Comparison of ENCODE assay signal across 15 cellular contexts in genomic region chr4:185227131-185227551, GRCh38. TPM values are rescaled to one million over a fixed set of nuclear protein-coding genes. Genes with fewer than 3 reads are reported as not detected.
A peak's percentile ranks its signal among the peaks of the same experiment; 100 is the strongest.
DNase-seq lines count a peak whose midpoint lies in the region; ATAC-seq and TF ChIP-seq lines count a peak whose summit lies in the region.
"Had no signal": no experiment of that assay in that cellular context is flagged by ENCODE, and none has a peak within 500 bp of the region (broad histone marks: within the 10 kb centered on the region; RNA-seq: fewer than 3 reads in every experiment).

No MANE protein-coding gene starts in this region.

- no peak overlapping the region for H3K4me3 ChIP-seq in liver (ENCODE audit: low read depth in 1 of 3, low read length in 3 of 3)
- no peak overlapping the region for H3K4me3 ChIP-seq in aorta (ENCODE audit: low read length in 2 of 2)
- H3K4me3 ChIP-seq: ovary, vagina had no signal

- TF ChIP-seq CTCF in chondrocyte (IDR thresholded peaks at IDR 0.05) (peak; percentile 44), liver (IDR thresholded peaks at IDR 0.05; ENCODE audit: low read depth, low read length, missing input control) (no peak), GM10248 (IDR thresholded peaks at IDR 0.05; ENCODE audit: control extremely low read depth, extremely low read depth, low read depth, missing control alignments) (no peak), RWPE1 (conservative IDR thresholded peaks at IDR 0.05; ENCODE audit: low read depth) (no peak)

- peak; percentile 20 to 48 for TF ChIP-seq RAD21 in liver (IDR thresholded peaks at IDR 0.05)

- H3K27ac Mint-ChIP-seq in chondrocyte (ENCODE audit: unreplicated experiment), result no peak overlapping the region
- H3K27ac Mint-ChIP-seq: activated CD4-positive, alpha-beta T cell treated with anti-CD3 and anti-CD28 coated beads, Interleukin-2, amount 10 ng/mL, durations not matched to agents 24 days and 14 days; IgD-negative memory B cell had no signal

- H3K27me3 ChIP-seq in liver (ENCODE audit: control insufficient read depth in 4 of 4, insufficient read depth in 4 of 4, low read length in 3 of 4) (no peaks in the 10 kb centered on the region), aorta (ENCODE audit: control insufficient read depth in 1 of 2, insufficient read depth in 2 of 2, low read length in 1 of 2) (no peaks in the 10 kb centered on the region)
- H3K27me3 ChIP-seq: ovary, vagina had no signal

- H3K9ac ChIP-seq in liver (ENCODE audit: low read depth in 1 of 2, low read length in 2 of 2), result no peak overlapping the region

- H3K27ac ChIP-seq in liver (ENCODE audit: low read depth in 1 of 2, low read length in 2 of 2) (no peak overlapping the region), aorta (ENCODE audit: low read depth in 1 of 2, low read length in 2 of 2) (peak overlapping the region; percentile 39 to 84), RWPE1 (no peak overlapping the region)
- H3K27ac ChIP-seq: ovary, vagina had no signal

- H3K4me3 Mint-ChIP-seq in chondrocyte (ENCODE audit: unreplicated experiment), result no peak overlapping the region
- H3K4me3 Mint-ChIP-seq: activated CD4-positive, alpha-beta T cell treated with anti-CD3 and anti-CD28 coated beads, Interleukin-2, amount 10 ng/mL, durations not matched to agents 24 days and 14 days had no signal

- POLR2A ChIA-PET in GM10248 (lab: Yijun Ruan, JAX) (interaction anchor here (1.3 kb wide), 1 partner anchor 15 kb away, joined by 4 read pairs; no protein-coding TSS in a partner anchor), RWPE1 (lab: Yijun Ruan, JAX; ENCODE audit: low non-redundant PET) (no interaction called here)

- intact Hi-C loops in Right ventricle myocardium superior (cut with DNase I), result no loop called here
- intact Hi-C loops in cardiac septum (cut with DNase I), result no loop called here
- intact Hi-C loops in aorta (cut with DNase I), result no loop called here

- no peak for DNase-seq in Right ventricle myocardium superior
- no peak for DNase-seq in cardiac septum (ENCODE audit: low spot score)
- no peak for DNase-seq in chondrocyte (ENCODE audit: low spot score)
- DNase-seq in aorta, result no peak
- no peak for DNase-seq in GM10248 (ENCODE audit: extremely low spot score)
- DNase-seq in RWPE1 (ENCODE audit: low spot score), result no peak
- no peak for DNase-seq in 8988T
- DNase-seq: activated CD4-positive, alpha-beta T cell treated with anti-CD3 and anti-CD28 coated beads, Interleukin-2, amount 10 ng/mL, durations not matched to agents 24 days and 14 days; NCI-H510A; ovary; SIG-M5 had no signal

- H3K27me3 Mint-ChIP-seq in chondrocyte (ENCODE audit: low read depth), result no peaks in the 10 kb centered on the region
- H3K27me3 Mint-ChIP-seq: activated CD4-positive, alpha-beta T cell treated with anti-CD3 and anti-CD28 coated beads, Interleukin-2, amount 10 ng/mL, durations not matched to agents 24 days and 14 days; IgD-negative memory B cell had no signal

- CTCF ChIA-PET in GM10248 (lab: Yijun Ruan, JAX) (interaction anchor here (1.2 to 2.1 kb wide), 4 partner anchors 10 to 23 kb away, joined by 4 to 6 read pairs (median 6); no protein-coding TSS in a partner anchor), RWPE1 (lab: Yijun Ruan, JAX) (no interaction called here)

- H3K9me3 ChIP-seq in liver (ENCODE audit: control insufficient read depth in 4 of 4, low read length in 3 of 4) (no peaks in the 10 kb centered on the region), aorta (ENCODE audit: control insufficient read depth, low read length) (no peaks in the 10 kb centered on the region)
- H3K9me3 ChIP-seq: ovary, vagina had no signal

- peaks cover 28% of the 10 kb centered on the region for H3K4me1 Mint-ChIP-seq in chondrocyte (ENCODE audit: low read depth)

- 37% methylated on average over 4 of the region's 4 CpGs for WGBS in liver
- 0 to 4% methylated on average over 4 of the region's 4 CpGs for WGBS in aorta, 2 donors

- H3K4me1 ChIP-seq in liver (ENCODE audit: control insufficient read depth in 4 of 4, insufficient read depth in 4 of 4, low read length in 3 of 4), result no peaks in the 10 kb centered on the region
- peaks cover 8 to 10% of the 10 kb centered on the region in 2 donors for H3K4me1 ChIP-seq in aorta (ENCODE audit: control insufficient read depth in 1 of 2, insufficient read depth in 2 of 2, low read length in 2 of 2)
- H3K4me1 ChIP-seq: vagina had no signal

- no peaks in the 10 kb centered on the region for H3K36me3 Mint-ChIP-seq in chondrocyte (ENCODE audit: low read depth)
- H3K36me3 Mint-ChIP-seq: activated naive CD4-positive, alpha-beta T cell treated with anti-CD3 and anti-CD28 coated beads, Interleukin-2, amount 50 U/mL, for 72 hours had no signal

- H3K36me3 ChIP-seq in liver (ENCODE audit: control insufficient read depth in 4 of 4, insufficient read depth in 3 of 4, low read depth in 1 of 4, low read length in 3 of 4), result no peaks in the 10 kb centered on the region
- H3K36me3 ChIP-seq in aorta (ENCODE audit: control insufficient read depth in 1 of 2, insufficient read depth in 2 of 2, low read length in 1 of 2), result no peaks in the 10 kb centered on the region
- H3K36me3 ChIP-seq: ovary, vagina had no signal

- H3K9me3 Mint-ChIP-seq in chondrocyte (ENCODE audit: low read depth), result no peaks in the 10 kb centered on the region
- H3K9me3 Mint-ChIP-seq: activated CD4-positive, alpha-beta T cell treated with anti-CD3 and anti-CD28 coated beads, Interleukin-2, amount 10 ng/mL, durations not matched to agents 24 days and 14 days; activated naive CD4-positive, alpha-beta T cell treated with anti-CD3 and anti-CD28 coated beads, Interleukin-2, amount 50 U/mL, for 72 hours; IgD-negative memory B cell had no signal

- ATAC-seq in Right ventricle myocardium superior (ENCODE audit: poor library complexity) (peak; percentile 61), aorta (ENCODE audit: low FRiP score) (peak; percentile 30)

TF ChIP-seq in liver, 16 proteins besides CTCF, POLR2A, EP300 and RAD21:
- TF ChIP-seq HNF4A (conservative IDR thresholded peaks at IDR 0.05), result no peak
- TF ChIP-seq JUND (IDR thresholded peaks at IDR 0.05), result no peak
- TF ChIP-seq FOXA2 (IDR thresholded peaks at IDR 0.05), result no peak
- no peak for TF ChIP-seq YY1 (IDR thresholded peaks at IDR 0.05)
- TF ChIP-seq, protein P1, sequence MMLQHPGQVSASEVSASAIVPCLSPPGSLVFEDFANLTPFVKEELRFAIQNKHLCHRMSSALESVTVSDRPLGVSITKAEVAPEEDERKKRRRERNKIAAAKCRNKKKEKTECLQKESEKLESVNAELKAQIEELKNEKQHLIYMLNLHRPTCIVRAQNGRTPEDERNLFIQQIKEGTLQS (IDR thresholded peaks at IDR 0.05), result no peak
- no peak for TF ChIP-seq ZBTB33 (IDR thresholded peaks at IDR 0.05)
- no peak for TF ChIP-seq NR2F2 (IDR thresholded peaks at IDR 0.05)
- TF ChIP-seq HNF4G (IDR thresholded peaks at IDR 0.05), result no peak
- TF ChIP-seq SP1 (IDR thresholded peaks at IDR 0.05), result no peak
- TF ChIP-seq TAF1 (conservative IDR thresholded peaks at IDR 0.05), result no peak
- no peak for TF ChIP-seq MAX (IDR thresholded peaks at IDR 0.05)
- TF ChIP-seq EGR1 (IDR thresholded peaks at IDR 0.05; ENCODE audit: low read depth in 2 of 2), result no peak
- no peak for TF ChIP-seq FOXA1 (IDR thresholded peaks at IDR 0.05)
- TF ChIP-seq GABPA (IDR thresholded peaks at IDR 0.05 in 1 of 2, conservative IDR thresholded peaks at IDR 0.05 in 1 of 2), result no peak
TF ChIP-seq in liver: peak in this region for 0.

RNA-seq across cellular contexts. Expression of gene SNX25, which starts 17.7 kb away (rescaled TPM):
- 11.1 TPM for total RNA-seq in Right ventricle myocardium superior
- 10.5 TPM for total RNA-seq in cardiac septum
- 53.5 to 57.5 TPM (median 53.6 TPM) in 3 replicates for total RNA-seq in chondrocyte
- total RNA-seq in liver, result 10 to 100 TPM in 1 of 2 donors, 1 to 10 TPM in 1; 5.9 to 13.9 TPM
- polyA plus RNA-seq in liver, result 1 to 10 TPM; 2.8 to 4.2 TPM
- total RNA-seq in aorta, result 10 to 100 TPM; 36.2 to 44.7 TPM
- polyA plus RNA-seq in aorta, result 10 to 100 TPM in 1 of 2 donors, 1 to 10 TPM in 1; 8.6 to 12.7 TPM

RNA-seq across cellular contexts. Expression of gene CFAP97, which starts 23.3 kb away (rescaled TPM):
- total RNA-seq in Right ventricle myocardium superior, result 11.3 TPM
- total RNA-seq in cardiac septum, result 14.9 TPM
- total RNA-seq in chondrocyte, result 48.5 to 53.1 TPM (median 50.1 TPM) in 3 replicates
- total RNA-seq in liver, result 10 to 100 TPM; 13.7 to 23.7 TPM
- 10 to 100 TPM in 1 of 2 donors, 1 to 10 TPM in 1; 7.5 to 30.9 TPM for polyA plus RNA-seq in liver
- total RNA-seq in aorta, result 10 to 100 TPM; 49.8 to 58.4 TPM
- 10 to 100 TPM; 16.6 to 24.0 TPM for polyA plus RNA-seq in aorta

Comparison
In these comparisons a context has a peak if more than half of its experiments do, and no peak if none do; other contexts are left out.
1. H3K27ac ChIP-seq: peak in aorta (2 of 2); none in liver (0 of 2) and RWPE1 (single experiment).